ENCODE assay signal across 1 cellular context in the genomic region with DNA sequence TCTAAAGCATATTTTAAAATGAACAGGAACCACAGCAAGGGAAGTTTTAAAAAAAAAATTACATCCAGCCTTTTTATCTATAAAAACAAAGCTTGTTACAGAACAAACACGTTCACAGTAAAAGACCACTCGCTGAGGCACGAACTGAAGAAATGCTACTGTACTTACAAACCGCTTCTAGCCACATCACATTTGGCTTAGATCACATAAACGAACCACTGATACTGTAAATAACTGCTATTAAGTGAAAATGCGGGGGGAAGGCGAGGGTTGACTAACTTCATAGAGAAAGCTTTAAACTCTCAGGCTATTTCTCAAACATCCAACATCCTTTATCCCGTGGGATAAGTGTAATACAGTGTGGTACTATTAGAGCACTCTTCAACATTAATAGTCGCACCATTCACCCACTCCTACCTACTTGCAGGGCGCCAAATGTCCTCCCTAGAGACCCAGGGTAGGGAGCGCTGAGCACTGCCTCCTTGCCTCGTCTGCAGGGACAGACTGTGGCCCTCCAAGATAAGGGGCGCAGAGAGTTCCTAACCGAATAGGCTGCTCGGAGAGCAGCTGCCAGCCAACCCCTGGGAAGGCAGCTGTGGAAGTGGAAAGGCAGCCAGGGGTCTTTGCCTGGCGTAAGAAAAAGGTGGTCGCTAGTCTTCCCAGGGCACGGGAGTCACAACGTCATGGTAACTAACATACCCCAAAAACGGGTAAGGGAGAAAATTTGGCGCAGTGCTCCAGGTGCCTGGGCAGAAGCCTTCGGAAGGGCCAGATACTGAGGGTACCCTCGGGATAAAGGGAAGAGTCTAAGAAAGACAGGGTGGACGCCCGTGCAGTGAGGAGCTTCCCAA.
A peak's percentile ranks its signal among the peaks of the same experiment; 100 is the strongest.
TF ChIP-seq lines count a peak whose summit lies in the region.

No MANE protein-coding gene starts in this region.

TF ChIP-seq in H1, 55 proteins besides CTCF, POLR2A, EP300 and RAD21:
- TF ChIP-seq SIN3A (conservative IDR thresholded peaks at IDR 0.05 in 1 of 2, IDR thresholded peaks at IDR 0.05 in 1 of 2; ENCODE audit: low read depth in 1 of 2, low read length in 2 of 2) = 0 out of 4 replicates have a peak, but pooled peaks of 1 of the 2 experiments have one; percentile 3
- TF ChIP-seq GABPA (IDR thresholded peaks at IDR 0.05; ENCODE audit: borderline replicate concordance, insufficient read depth, low read length) = no peak
- no peak for TF ChIP-seq SIX5 (IDR thresholded peaks at IDR 0.05; ENCODE audit: low read depth, low read length)
- peak; percentile 36; the same call in 1 of the 2 replicates for TF ChIP-seq PHF8 (conservative IDR thresholded peaks at IDR 0.05; ENCODE audit: low read depth, low read length)
- peak; percentile 12 for TF ChIP-seq ASH2L (IDR thresholded peaks at IDR 0.05; ENCODE audit: low read length)
